21 cellular contexts compared by ENCODE assay signal in genomic region chr13:111482806-111483620, GRCh38.
"Had no signal": no experiment of that assay in that cellular context is flagged by ENCODE, and none has a peak within 500 bp of the region (broad histone marks: within the 10 kb centered on the region; RNA-seq: fewer than 3 reads in every experiment).

No MANE protein-coding gene starts in this region.

- H3K4me3 Mint-ChIP-seq: activated naive CD8-positive, alpha-beta T cell; dendritic cell treated with granulocyte-macrophage colony-stimulating factor and Interleukin-4, amounts not matched to agents 40 ng/mL and 50 ng/mL, for 4 days; natural killer cell had no signal

- H3K27me3 ChIP-seq: adrenal gland, ascending aorta, brain microvascular endothelial cell, pancreas had no signal

- H3K36me3 ChIP-seq: adrenal gland, ascending aorta, brain microvascular endothelial cell, left ventricle myocardium inferior, pancreas had no signal

- ATAC-seq: natural killer cell, pancreas, right cardiac atrium had no signal

- H3K36me3 Mint-ChIP-seq: activated naive CD8-positive, alpha-beta T cell; natural killer cell had no signal

- H3K4me1 ChIP-seq: adrenal gland, ascending aorta, left ventricle myocardium inferior, pancreas had no signal

- DNase-seq: activated gamma-delta T cell treated with Interleukin-2 at 50 U/mL for 16 hours; activated T-cell treated with anti-CD3 and anti-CD28 coated beads for 4 hours; brain microvascular endothelial cell; caudate nucleus; effector CD4-positive, alpha-beta T cell; erythroblast; foreskin fibroblast; kidney glomerular epithelial cell; left ventricle myocardium inferior; mammary epithelial cell; midbrain; natural killer cell; right cardiac atrium; stimulated activated CD4-positive, alpha-beta T cell treated with anti-CD3 and anti-CD28 coated beads, Interleukin-12 subunit alpha, Interleukin-12 subunit beta, amount 100 ng/mL, for 4 hours; T-helper 1 cell; trophoblast cell had no signal

- H3K9me3 ChIP-seq: pancreas had no signal

- H3K4me3 ChIP-seq: adrenal gland, ascending aorta, left ventricle myocardium inferior, pancreas had no signal

- H3K4me1 Mint-ChIP-seq: natural killer cell had no signal

- H3K27ac Mint-ChIP-seq: activated naive CD8-positive, alpha-beta T cell; dendritic cell treated with granulocyte-macrophage colony-stimulating factor and Interleukin-4, amounts not matched to agents 40 ng/mL and 50 ng/mL, for 4 days; natural killer cell had no signal

- H3K27ac ChIP-seq: adrenal gland, ascending aorta, brain microvascular endothelial cell, left ventricle myocardium inferior, pancreas had no signal

- H3K27me3 Mint-ChIP-seq: dendritic cell treated with granulocyte-macrophage colony-stimulating factor and Interleukin-4, amounts not matched to agents 40 ng/mL and 50 ng/mL, for 4 days had no signal
